ENCODE assay signal across 16 cellular contexts in the genomic region with DNA sequence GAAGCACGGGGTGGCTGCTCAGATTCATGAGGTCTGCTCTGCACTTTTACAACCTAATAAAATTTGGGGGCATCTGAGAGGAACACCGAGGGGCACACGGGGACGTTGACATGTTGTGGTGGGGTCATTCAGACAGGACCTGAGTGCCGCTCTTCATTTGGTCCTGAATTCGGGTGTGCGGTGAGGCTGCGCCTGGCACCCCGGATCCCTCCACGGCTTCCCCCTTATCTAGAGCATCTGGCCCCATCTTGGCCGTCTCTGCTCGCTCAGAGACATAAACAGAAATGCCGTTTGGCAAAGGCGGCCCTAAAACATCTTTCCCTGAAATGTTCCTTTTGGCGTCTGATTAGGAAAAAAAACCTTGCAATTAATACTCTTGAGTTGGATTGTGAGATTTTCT.
DNase-seq lines count a peak whose midpoint lies in the region; ATAC-seq and TF ChIP-seq lines count a peak whose summit lies in the region.
"Had no signal": no experiment of that assay in that cellular context is flagged by ENCODE, and none has a peak within 500 bp of the region (broad histone marks: within the 10 kb centered on the region; RNA-seq: fewer than 3 reads in every experiment).

No MANE protein-coding gene starts in this region.

- peaks cover 0 to 5% (median 0%) of the 10 kb centered on the region in 5 experiments for H3K9me3 Mint-ChIP-seq in brain
- H3K9me3 Mint-ChIP-seq in stimulated activated memory B cell treated with anti-CD40 and anti-IgM and Interleukin-4, amounts not matched to agents 10 μg/mL and 1 μg/mL and 100 μg/mL, for 72 hours: no peaks in the 10 kb centered on the region

- peak overlapping the region; percentile 41 for H2BK15ac ChIP-seq in neuronal stem cell (ENCODE audit: low read length)

- H3K9ac ChIP-seq in Loucy (ENCODE audit: low read depth, low read length, poor library complexity, severe bottlenecking): no peak overlapping the region
- H3K9ac ChIP-seq in neuronal stem cell (ENCODE audit: low read depth, low read length, poor library complexity): no peak overlapping the region

- no peak overlapping the region for H3K23ac ChIP-seq in neuronal stem cell (ENCODE audit: low read depth, low read length, poor library complexity)

- H3F3A ChIP-seq in Loucy (ENCODE audit: low read depth): no peaks in the 10 kb centered on the region

- H3K9me2 ChIP-seq in Loucy (replicated peaks; ENCODE audit: low read depth, low read length): no peaks in the 10 kb centered on the region

- H3K9me3 ChIP-seq in Loucy (ENCODE audit: insufficient read depth, low read depth, low read length) (no peaks in the 10 kb centered on the region), neuronal stem cell (replicated peaks in 1 of 2; ENCODE audit: control insufficient read depth in 2 of 2, insufficient read depth in 1 of 2, low read depth in 1 of 2, low read length in 2 of 2) (no peaks in the 10 kb centered on the region), lower lobe of right lung (no peaks in the 10 kb centered on the region)
- H3K9me3 ChIP-seq: HAP-1 had no signal

- H3K36me3 ChIP-seq in Loucy (ENCODE audit: insufficient read depth, low read length): peaks cover 5% of the 10 kb centered on the region; the same call in 1 of the 2 replicates
- no peaks in the 10 kb centered on the region for H3K36me3 ChIP-seq in neuronal stem cell (replicated peaks in 1 of 2; ENCODE audit: control insufficient read depth in 2 of 2, insufficient read depth in 2 of 2, low read length in 2 of 2)
- H3K36me3 ChIP-seq in lower lobe of right lung: no peaks in the 10 kb centered on the region
- H3K36me3 ChIP-seq: HAP-1 had no signal

- no peak overlapping the region for H4K8ac ChIP-seq in neuronal stem cell (ENCODE audit: low read depth, low read length)

- intact Hi-C loops in lower lobe of right lung (cut with DNase I): no loop called here

- H3K79me2 ChIP-seq in Loucy (ENCODE audit: insufficient read depth, low read length): no peaks in the 10 kb centered on the region

- no peak for ATAC-seq in stimulated activated memory B cell treated with anti-CD40 and anti-IgM and Interleukin-4, amounts not matched to agents 10 μg/mL and 1 μg/mL and 100 μg/mL, for 72 hours
- no peak for ATAC-seq in lower lobe of right lung

- peak overlapping the region in 3 of 5 experiments; percentile 63 to 93 (median 91) for H3K27ac Mint-ChIP-seq in brain
- H3K27ac Mint-ChIP-seq in stimulated activated memory B cell treated with anti-CD40 and anti-IgM and Interleukin-4, amounts not matched to agents 10 μg/mL and 1 μg/mL and 100 μg/mL, for 72 hours: no peak overlapping the region
- H3K27ac Mint-ChIP-seq: CD4-positive, alpha-beta memory T cell; HFFc6 had no signal

- no peak overlapping the region for H3K4ac ChIP-seq in neuronal stem cell (ENCODE audit: low read length)

- H3K4me2 ChIP-seq in Loucy (ENCODE audit: low read depth, low read length, poor library complexity, severe bottlenecking): peak overlapping the region; percentile 23
- H3K4me2 ChIP-seq in neuronal stem cell (ENCODE audit: insufficient read depth, low read length, poor library complexity, severe bottlenecking): no peak overlapping the region

- peak overlapping the region; percentile 84 for H2AK5ac ChIP-seq in neuronal stem cell (ENCODE audit: low read depth, low read length)

- H2AFZ ChIP-seq in Loucy (ENCODE audit: low read length): no peak overlapping the region
- H2AFZ ChIP-seq in neuronal stem cell (ENCODE audit: low read length): no peak overlapping the region

- no peak overlapping the region for H3K4me3 ChIP-seq in Loucy (ENCODE audit: low read length, poor library complexity, severe bottlenecking)
- H3K4me3 ChIP-seq in neuronal stem cell (ENCODE audit: low read length in 2 of 2): no peak overlapping the region
- no peak overlapping the region for H3K4me3 ChIP-seq in lower lobe of right lung
- H3K4me3 ChIP-seq: HAP-1 had no signal

- H2BK12ac ChIP-seq in neuronal stem cell (ENCODE audit: low read length): no peak overlapping the region

- H3K18ac ChIP-seq in neuronal stem cell (ENCODE audit: low read length): no peak overlapping the region

- no CpG with 5 or more reads among the region's 15 CpGs for WGBS in neuronal stem cell (ENCODE audit: extremely low coverage in 2 of 2, insufficient read length in 2 of 2, insufficient replicate concordance in 1 of 2), 2 donors

- no peaks in the 10 kb centered on the region for H3K79me1 ChIP-seq in neuronal stem cell (ENCODE audit: low read depth, low read length)

- H2BK120ac ChIP-seq in neuronal stem cell (ENCODE audit: low read depth, low read length): peak overlapping the region; percentile 51

- H4K91ac ChIP-seq in neuronal stem cell (ENCODE audit: low read depth, low read length, poor library complexity): peak overlapping the region; percentile 30

- H3K4me1 Mint-ChIP-seq in brain: peaks cover 97% of the 10 kb centered on the region
- H3K4me1 Mint-ChIP-seq in stimulated activated memory B cell treated with anti-CD40 and anti-IgM and Interleukin-4, amounts not matched to agents 10 μg/mL and 1 μg/mL and 100 μg/mL, for 72 hours: peaks cover 4% of the 10 kb centered on the region

- peaks cover 15% of the 10 kb centered on the region for H3K27me3 Mint-ChIP-seq in brain
- peaks cover 12% of the 10 kb centered on the region for H3K27me3 Mint-ChIP-seq in stimulated activated memory B cell treated with anti-CD40 and anti-IgM and Interleukin-4, amounts not matched to agents 10 μg/mL and 1 μg/mL and 100 μg/mL, for 72 hours

- no peak overlapping the region for H3K27ac ChIP-seq in neuronal stem cell (replicated peaks; ENCODE audit: low read length)
- H3K27ac ChIP-seq in lower lobe of right lung: no peak overlapping the region

- H3K14ac ChIP-seq in neuronal stem cell (ENCODE audit: low read length): no peak overlapping the region

- H3K27me3 ChIP-seq in Loucy (ENCODE audit: insufficient read depth, low read length, poor library complexity, severe bottlenecking) (no peaks in the 10 kb centered on the region), neuronal stem cell (ENCODE audit: control insufficient read depth in 3 of 3, insufficient read depth in 3 of 3, low read depth in 1 of 3, low read length in 3 of 3) (peaks cover 0 to 97% (median 0%) of the 10 kb centered on the region in 3 experiments), lower lobe of right lung (ENCODE audit: low read depth) (peaks cover 4% of the 10 kb centered on the region)

- peaks cover 12% of the 10 kb centered on the region for H3K4me1 ChIP-seq in Loucy (ENCODE audit: insufficient read depth, low read length, poor library complexity, severe bottlenecking)
- H3K4me1 ChIP-seq in neuronal stem cell (ENCODE audit: control insufficient read depth in 2 of 2, insufficient read depth in 1 of 2, low read depth in 1 of 2, low read length in 2 of 2): peaks cover 0 to 29% of the 10 kb centered on the region in 2 donors
- peaks cover 19% of the 10 kb centered on the region for H3K4me1 ChIP-seq in lower lobe of right lung
- H3K4me1 ChIP-seq: HAP-1 had no signal

- no peaks in the 10 kb centered on the region for H3K36me3 Mint-ChIP-seq in brain
- no peaks in the 10 kb centered on the region for H3K36me3 Mint-ChIP-seq in stimulated activated memory B cell treated with anti-CD40 and anti-IgM and Interleukin-4, amounts not matched to agents 10 μg/mL and 1 μg/mL and 100 μg/mL, for 72 hours
- H3K36me3 Mint-ChIP-seq: CD4-positive, alpha-beta memory T cell had no signal

- no peaks in the 10 kb centered on the region for H4K20me1 ChIP-seq in Loucy (ENCODE audit: insufficient read depth, low read length, poor library complexity, severe bottlenecking)

- H2BK5ac ChIP-seq in neuronal stem cell (ENCODE audit: low read length): no peak overlapping the region

- TF ChIP-seq CTCF in Loucy (conservative IDR thresholded peaks at IDR 0.05; ENCODE audit: low read length): no peak
- TF ChIP-seq CTCF in brain (conservative IDR thresholded peaks at IDR 0.05): no peak
- TF ChIP-seq CTCF in lower lobe of right lung (IDR thresholded peaks at IDR 0.05): no peak

- DNase-seq in neuronal stem cell (ENCODE audit: low spot score) (no peak), SKM-1 (lab: John Stamatoyannopoulos, UW; ENCODE audit: unreplicated experiment) (no peak), lower lobe of right lung (no peak), DMS79 (lab: John Stamatoyannopoulos, UW) (no peak)
- DNase-seq: C1 segment of cervical spinal cord; Calu3; CD4-positive, alpha-beta memory T cell; COR-L47; DMS53; DND-41; GOT3; HFFc6 had no signal

- peak overlapping the region in 2 of 5 experiments; percentile 54 to 79 for H3K4me3 Mint-ChIP-seq in brain
- no peak overlapping the region for H3K4me3 Mint-ChIP-seq in stimulated activated memory B cell treated with anti-CD40 and anti-IgM and Interleukin-4, amounts not matched to agents 10 μg/mL and 1 μg/mL and 100 μg/mL, for 72 hours
- H3K4me3 Mint-ChIP-seq: CD4-positive, alpha-beta memory T cell; HFFc6 had no signal
